1 cellular context compared by ENCODE assay signal in the genomic region with DNA sequence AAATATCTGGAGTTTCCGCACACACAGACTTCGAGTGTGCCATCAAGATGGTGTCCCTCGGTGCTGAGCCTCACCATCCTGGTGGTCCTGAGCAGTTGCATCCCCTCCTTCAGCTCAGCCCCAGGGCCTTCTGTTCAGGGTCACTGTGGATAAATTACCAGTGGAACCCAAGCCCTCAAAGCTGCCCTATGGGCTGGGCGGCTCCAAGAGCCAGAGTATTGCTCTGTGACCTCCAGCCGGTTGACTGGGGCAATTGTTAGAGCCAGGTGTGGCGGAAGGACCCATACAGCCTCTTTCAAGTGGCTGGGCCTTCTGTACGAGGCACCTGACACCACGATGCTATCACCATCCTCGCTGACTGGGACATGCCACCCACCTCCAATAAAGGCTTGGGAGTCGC.
TF ChIP-seq lines count a peak whose summit lies in the region.

No MANE protein-coding gene starts in this region.

TF ChIP-seq in H1, 55 proteins besides CTCF, POLR2A, EP300 and RAD21:
- TF ChIP-seq, protein P1, sequence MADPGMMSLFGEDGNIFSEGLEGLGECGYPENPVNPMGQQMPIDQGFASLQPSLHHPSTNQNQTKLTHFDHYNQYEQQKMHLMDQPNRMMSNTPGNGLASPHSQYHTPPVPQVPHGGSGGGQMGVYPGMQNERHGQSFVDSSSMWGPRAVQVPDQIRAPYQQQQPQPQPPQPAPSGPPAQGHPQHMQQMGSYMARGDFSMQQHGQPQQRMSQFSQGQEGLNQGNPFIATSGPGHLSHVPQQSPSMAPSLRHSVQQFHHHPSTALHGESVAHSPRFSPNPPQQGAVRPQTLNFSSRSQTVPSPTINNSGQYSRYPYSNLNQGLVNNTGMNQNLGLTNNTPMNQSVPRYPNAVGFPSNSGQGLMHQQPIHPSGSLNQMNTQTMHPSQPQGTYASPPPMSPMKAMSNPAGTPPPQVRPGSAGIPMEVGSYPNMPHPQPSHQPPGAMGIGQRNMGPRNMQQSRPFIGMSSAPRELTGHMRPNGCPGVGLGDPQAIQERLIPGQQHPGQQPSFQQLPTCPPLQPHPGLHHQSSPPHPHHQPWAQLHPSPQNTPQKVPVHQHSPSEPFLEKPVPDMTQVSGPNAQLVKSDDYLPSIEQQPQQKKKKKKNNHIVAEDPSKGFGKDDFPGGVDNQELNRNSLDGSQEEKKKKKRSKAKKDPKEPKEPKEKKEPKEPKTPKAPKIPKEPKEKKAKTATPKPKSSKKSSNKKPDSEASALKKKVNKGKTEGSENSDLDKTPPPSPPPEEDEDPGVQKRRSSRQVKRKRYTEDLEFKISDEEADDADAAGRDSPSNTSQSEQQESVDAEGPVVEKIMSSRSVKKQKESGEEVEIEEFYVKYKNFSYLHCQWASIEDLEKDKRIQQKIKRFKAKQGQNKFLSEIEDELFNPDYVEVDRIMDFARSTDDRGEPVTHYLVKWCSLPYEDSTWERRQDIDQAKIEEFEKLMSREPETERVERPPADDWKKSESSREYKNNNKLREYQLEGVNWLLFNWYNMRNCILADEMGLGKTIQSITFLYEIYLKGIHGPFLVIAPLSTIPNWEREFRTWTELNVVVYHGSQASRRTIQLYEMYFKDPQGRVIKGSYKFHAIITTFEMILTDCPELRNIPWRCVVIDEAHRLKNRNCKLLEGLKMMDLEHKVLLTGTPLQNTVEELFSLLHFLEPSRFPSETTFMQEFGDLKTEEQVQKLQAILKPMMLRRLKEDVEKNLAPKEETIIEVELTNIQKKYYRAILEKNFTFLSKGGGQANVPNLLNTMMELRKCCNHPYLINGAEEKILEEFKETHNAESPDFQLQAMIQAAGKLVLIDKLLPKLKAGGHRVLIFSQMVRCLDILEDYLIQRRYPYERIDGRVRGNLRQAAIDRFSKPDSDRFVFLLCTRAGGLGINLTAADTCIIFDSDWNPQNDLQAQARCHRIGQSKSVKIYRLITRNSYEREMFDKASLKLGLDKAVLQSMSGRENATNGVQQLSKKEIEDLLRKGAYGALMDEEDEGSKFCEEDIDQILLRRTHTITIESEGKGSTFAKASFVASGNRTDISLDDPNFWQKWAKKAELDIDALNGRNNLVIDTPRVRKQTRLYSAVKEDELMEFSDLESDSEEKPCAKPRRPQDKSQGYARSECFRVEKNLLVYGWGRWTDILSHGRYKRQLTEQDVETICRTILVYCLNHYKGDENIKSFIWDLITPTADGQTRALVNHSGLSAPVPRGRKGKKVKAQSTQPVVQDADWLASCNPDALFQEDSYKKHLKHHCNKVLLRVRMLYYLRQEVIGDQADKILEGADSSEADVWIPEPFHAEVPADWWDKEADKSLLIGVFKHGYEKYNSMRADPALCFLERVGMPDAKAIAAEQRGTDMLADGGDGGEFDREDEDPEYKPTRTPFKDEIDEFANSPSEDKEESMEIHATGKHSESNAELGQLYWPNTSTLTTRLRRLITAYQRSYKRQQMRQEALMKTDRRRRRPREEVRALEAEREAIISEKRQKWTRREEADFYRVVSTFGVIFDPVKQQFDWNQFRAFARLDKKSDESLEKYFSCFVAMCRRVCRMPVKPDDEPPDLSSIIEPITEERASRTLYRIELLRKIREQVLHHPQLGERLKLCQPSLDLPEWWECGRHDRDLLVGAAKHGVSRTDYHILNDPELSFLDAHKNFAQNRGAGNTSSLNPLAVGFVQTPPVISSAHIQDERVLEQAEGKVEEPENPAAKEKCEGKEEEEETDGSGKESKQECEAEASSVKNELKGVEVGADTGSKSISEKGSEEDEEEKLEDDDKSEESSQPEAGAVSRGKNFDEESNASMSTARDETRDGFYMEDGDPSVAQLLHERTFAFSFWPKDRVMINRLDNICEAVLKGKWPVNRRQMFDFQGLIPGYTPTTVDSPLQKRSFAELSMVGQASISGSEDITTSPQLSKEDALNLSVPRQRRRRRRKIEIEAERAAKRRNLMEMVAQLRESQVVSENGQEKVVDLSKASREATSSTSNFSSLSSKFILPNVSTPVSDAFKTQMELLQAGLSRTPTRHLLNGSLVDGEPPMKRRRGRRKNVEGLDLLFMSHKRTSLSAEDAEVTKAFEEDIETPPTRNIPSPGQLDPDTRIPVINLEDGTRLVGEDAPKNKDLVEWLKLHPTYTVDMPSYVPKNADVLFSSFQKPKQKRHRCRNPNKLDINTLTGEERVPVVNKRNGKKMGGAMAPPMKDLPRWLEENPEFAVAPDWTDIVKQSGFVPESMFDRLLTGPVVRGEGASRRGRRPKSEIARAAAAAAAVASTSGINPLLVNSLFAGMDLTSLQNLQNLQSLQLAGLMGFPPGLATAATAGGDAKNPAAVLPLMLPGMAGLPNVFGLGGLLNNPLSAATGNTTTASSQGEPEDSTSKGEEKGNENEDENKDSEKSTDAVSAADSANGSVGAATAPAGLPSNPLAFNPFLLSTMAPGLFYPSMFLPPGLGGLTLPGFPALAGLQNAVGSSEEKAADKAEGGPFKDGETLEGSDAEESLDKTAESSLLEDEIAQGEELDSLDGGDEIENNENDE (IDR thresholded peaks at IDR 0.05; ENCODE audit: insufficient replicate concordance, low read length) = no peak
- TF ChIP-seq TBP (IDR thresholded peaks at IDR 0.05; ENCODE audit: low read depth, low read length) = no peak
- TF ChIP-seq CHD2 (IDR thresholded peaks at IDR 0.05; ENCODE audit: low read length) = no peak
- TF ChIP-seq PHF8 (conservative IDR thresholded peaks at IDR 0.05; ENCODE audit: low read depth, low read length) = no peak
- TF ChIP-seq POU5F1 (IDR thresholded peaks at IDR 0.05; ENCODE audit: low read depth, low read length) = no peak
- TF ChIP-seq BCL11A (IDR thresholded peaks at IDR 0.05; ENCODE audit: low read depth in 2 of 2, low read length in 2 of 2) = no peak
- TF ChIP-seq SIN3A (conservative IDR thresholded peaks at IDR 0.05 in 1 of 2, IDR thresholded peaks at IDR 0.05 in 1 of 2; ENCODE audit: low read depth in 1 of 2, low read length in 2 of 2) = no peak
- no peak for TF ChIP-seq FOSL1 (IDR thresholded peaks at IDR 0.05; ENCODE audit: insufficient read depth, low read depth, low read length)
- no peak for TF ChIP-seq SP1 (IDR thresholded peaks at IDR 0.05; ENCODE audit: low read depth, low read length)
- no peak for TF ChIP-seq MAFK (IDR thresholded peaks at IDR 0.05; ENCODE audit: low read depth, low read length)
- no peak for TF ChIP-seq RBBP5 (IDR thresholded peaks at IDR 0.05; ENCODE audit: borderline replicate concordance, low read depth, low read length)
- no peak for TF ChIP-seq SAP30 (IDR thresholded peaks at IDR 0.05; ENCODE audit: insufficient read depth, insufficient replicate concordance, low read length)
- TF ChIP-seq YY1 (IDR thresholded peaks at IDR 0.05; ENCODE audit: low read depth, low read length) = no peak
- no peak for TF ChIP-seq HDAC6 (IDR thresholded peaks at IDR 0.05; ENCODE audit: low read depth, low read length)
